6 cellular contexts compared by ENCODE assay signal in the genomic region with DNA sequence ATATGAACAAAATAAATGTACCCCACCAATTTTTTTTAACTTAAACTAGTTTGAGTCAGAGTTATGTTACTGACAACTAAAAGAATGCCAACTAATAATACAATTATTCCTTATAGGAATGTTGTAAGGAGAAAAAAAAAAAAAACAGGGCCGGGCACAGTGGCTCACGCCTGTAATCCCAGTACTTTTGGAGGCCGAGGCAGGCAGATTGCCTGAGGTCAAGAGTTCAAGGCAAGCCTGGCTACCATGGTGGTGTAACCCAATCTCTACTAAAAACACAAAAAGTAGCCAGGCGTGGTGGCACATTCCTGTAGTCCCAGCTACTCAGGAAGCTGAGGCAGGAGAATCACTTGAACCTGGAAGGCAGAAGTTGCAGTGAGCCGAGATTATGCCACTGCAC. TPM values are rescaled to one million over a fixed set of nuclear protein-coding genes. Genes with fewer than 3 reads are reported as not detected.
"Had no signal": no experiment of that assay in that cellular context is flagged by ENCODE, and none has a peak within 500 bp of the region (broad histone marks: within the 10 kb centered on the region; RNA-seq: fewer than 3 reads in every experiment).

No MANE protein-coding gene starts in this region.

RNA-seq across cellular contexts. Expression of a gene that starts 6.6 kb away (rescaled TPM):
- total RNA-seq: activated B cell treated with CpG ODN at 0.5 μM for 24 hours; activated CD4-positive, alpha-beta T cell treated with anti-CD3 and anti-CD28 coated beads, Interleukin-2, amount 10 ng/mL, durations not matched to agents 24 days and 14 days; activated CD8-positive, alpha-beta memory T cell treated with anti-CD3 and anti-CD28 coated beads, Interleukin-2, amount 10 ng/mL, durations not matched to agents 7 days and 5 days; activated T-helper 1 cell treated with anti-CD3 and anti-CD28 coated beads, Interleukin-12 subunit alpha, Interleukin-12 subunit beta, Interleukin-2, Interleukin-4 antibody, amounts not matched to agents 30 ng/mL and 10 ng/mL and 1 ng/mL, durations not matched to agents 14 hours and 24 hours and 36 hours; bronchial epithelial cell; T-helper 17 cell had no signal
